10 cellular contexts compared by ENCODE assay signal in genomic region chr7:114942443-114943175, GRCh38. TPM values are rescaled to one million over a fixed set of nuclear protein-coding genes. Genes with fewer than 3 reads are reported as not detected.
DNase-seq lines count a peak whose midpoint lies in the region; ATAC-seq and TF ChIP-seq lines count a peak whose summit lies in the region.
"Had no signal": no experiment of that assay in that cellular context is flagged by ENCODE, and none has a peak within 500 bp of the region (broad histone marks: within the 10 kb centered on the region; RNA-seq: fewer than 3 reads in every experiment).

No MANE protein-coding gene starts in this region.

- peaks cover 0 to 37% (median 5%) of the 10 kb centered on the region in 9 donors for H3K36me3 ChIP-seq in heart left ventricle
- H3K36me3 ChIP-seq: neural progenitor cell had no signal

- H3K36me3 Mint-ChIP-seq in dendritic cell treated with granulocyte-macrophage colony-stimulating factor and Interleukin-4, amounts not matched to agents 40 ng/mL and 50 ng/mL, for 4 days (ENCODE audit: low read depth): peaks cover 62% of the 10 kb centered on the region

- no peaks in the 10 kb centered on the region for H3K9me3 ChIP-seq in heart left ventricle

- H3K27ac Mint-ChIP-seq in dendritic cell treated with granulocyte-macrophage colony-stimulating factor and Interleukin-4, amounts not matched to agents 40 ng/mL and 50 ng/mL, for 4 days: peak overlapping the region; percentile 84
- H3K27ac Mint-ChIP-seq: neural progenitor cell had no signal

- H3K27me3 Mint-ChIP-seq in dendritic cell treated with granulocyte-macrophage colony-stimulating factor and Interleukin-4, amounts not matched to agents 40 ng/mL and 50 ng/mL, for 4 days: no peaks in the 10 kb centered on the region

- no peaks in the 10 kb centered on the region for H3K27me3 ChIP-seq in heart left ventricle
- H3K27me3 ChIP-seq: neural progenitor cell had no signal

- no peak overlapping the region for H3K4me3 Mint-ChIP-seq in dendritic cell treated with granulocyte-macrophage colony-stimulating factor and Interleukin-4, amounts not matched to agents 40 ng/mL and 50 ng/mL, for 4 days
- H3K4me3 Mint-ChIP-seq: neural progenitor cell had no signal

- WGBS in heart left ventricle, 4 donors: 82 to 90% (median 87%) methylated on average over 9 of the region's 9 CpGs

- H3K9me3 Mint-ChIP-seq in dendritic cell treated with granulocyte-macrophage colony-stimulating factor and Interleukin-4, amounts not matched to agents 40 ng/mL and 50 ng/mL, for 4 days: peaks cover 7% of the 10 kb centered on the region
- H3K9me3 Mint-ChIP-seq: neural progenitor cell had no signal

- intact Hi-C loops in dendritic cell treated with granulocyte-macrophage colony-stimulating factor and Interleukin-4, amounts not matched to agents 40 ng/mL and 50 ng/mL, for 4 days (cut with micrococcal nuclease): loop anchor here (2.0 to 5.0 kb wide), 2 partner anchors 14 to 1000 kb away; no protein-coding TSS in a partner anchor
- intact Hi-C loops in heart left ventricle (cut with DNase I): no loop called here

- no peak for TF ChIP-seq CTCF in heart left ventricle (IDR thresholded peaks at IDR 0.05)

- peak; percentile 64 for ATAC-seq in GM18861 (IDR thresholded peaks at IDR 0.05; ENCODE audit: unreplicated experiment)
- ATAC-seq in GM21515 (IDR thresholded peaks at IDR 0.05; ENCODE audit: unreplicated experiment): peak; percentile 54
- peak; percentile 46 for ATAC-seq in HG03280 (IDR thresholded peaks at IDR 0.05; ENCODE audit: unreplicated experiment)
- no peak for ATAC-seq in heart left ventricle

- DNase-seq in heart left ventricle: no peak
- DNase-seq in HPDE6-E6E7 (ENCODE audit: extremely low spot score): no peak
- no peak for DNase-seq in NCI-H2081 treated with DMSO at 0.1 percent for 48 hours (lab: John Stamatoyannopoulos, UW)
- DNase-seq: kidney, OCI-M1 had no signal

- TF ChIP-seq POLR2A in heart left ventricle (IDR thresholded peaks at IDR 0.05): no peak

- peak overlapping the region in 1 of 12 donors; percentile 33 for H3K27ac ChIP-seq in heart left ventricle
- H3K27ac ChIP-seq: neural progenitor cell had no signal

- H3K4me1 ChIP-seq in heart left ventricle: peaks cover 0 to 68% (median 5%) of the 10 kb centered on the region in 12 donors

- H3K4me3 ChIP-seq in heart left ventricle: no peak overlapping the region
- H3K4me3 ChIP-seq: neural progenitor cell had no signal

- peaks cover 54% of the 10 kb centered on the region for H3K4me1 Mint-ChIP-seq in dendritic cell treated with granulocyte-macrophage colony-stimulating factor and Interleukin-4, amounts not matched to agents 40 ng/mL and 50 ng/mL, for 4 days (ENCODE audit: low read depth)

RNA-seq across cellular contexts. Expression of gene MDFIC, which starts 20.7 kb away (rescaled TPM):
- 10 to 100 TPM; 20.6 to 51.8 (median 34.5) TPM for total RNA-seq in heart left ventricle
- 10 to 100 TPM; 11.2 to 12.6 TPM for polyA plus RNA-seq in heart left ventricle

Comparison
In these comparisons a context has a peak if more than half of its experiments do, and no peak if none do; other contexts are left out.
1. ATAC-seq: peak in GM18861 (single experiment), GM21515 (single experiment) and HG03280 (single experiment); none in heart left ventricle (0 of 4).